In the genomic region with DNA sequence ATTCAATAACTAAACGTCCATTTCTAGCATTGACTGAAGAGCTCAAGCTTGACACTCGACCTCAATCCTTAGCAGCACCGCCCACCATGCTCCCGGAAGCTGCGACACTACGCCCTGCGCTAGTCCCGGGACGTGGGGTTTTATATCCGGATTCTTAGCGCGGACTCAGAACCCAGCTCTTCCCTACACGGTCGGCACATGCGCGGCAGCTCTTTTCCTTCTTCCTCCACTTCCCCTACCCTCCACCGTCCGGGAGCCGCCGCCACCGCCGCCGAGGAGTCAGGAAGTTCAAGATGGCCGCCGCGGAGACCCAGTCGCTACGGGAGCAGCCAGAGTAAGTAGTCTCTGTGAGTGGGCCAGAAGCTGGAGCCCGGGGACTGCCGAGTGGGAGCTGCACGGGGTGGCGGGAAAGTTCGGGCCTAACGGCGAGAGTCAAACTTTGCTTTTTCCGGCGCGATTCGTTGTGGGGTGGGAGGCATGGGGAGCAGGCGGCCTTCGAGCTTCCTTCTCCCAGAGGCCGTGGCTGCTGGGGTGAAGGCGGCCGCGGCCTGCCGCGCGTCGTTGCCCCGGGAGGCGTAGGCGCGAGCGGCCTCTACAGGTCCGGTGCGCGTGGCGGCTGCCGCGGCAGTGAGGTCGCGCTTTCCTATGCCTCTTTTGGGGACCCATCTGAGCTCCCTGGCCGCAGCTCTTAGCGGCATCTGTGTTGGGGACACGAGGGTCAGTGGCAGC, we compare ENCODE assay signal across 8 cellular contexts. TPM values are rescaled to one million over a fixed set of nuclear protein-coding genes. Genes with fewer than 3 reads are reported as not detected.
DNase-seq lines count a peak whose midpoint lies in the region; ATAC-seq and TF ChIP-seq lines count a peak whose summit lies in the region.

No MANE protein-coding gene starts in this region.

- peak; percentile 82 for DNase-seq in NCI-H1417 treated with DMSO at 0.1 percent for 48 hours (lab: John Stamatoyannopoulos, UW)
- peak; percentile 75 for DNase-seq in T follicular helper cell (ENCODE audit: low read depth)
- peak; percentile 92 to 98 (median 97) for DNase-seq in adrenal gland
- peak; percentile 95 to 97 (median 96) for DNase-seq in heart left ventricle
- DNase-seq in trophoblast cell: peak; percentile 97 to 98
- peak; percentile 96 for DNase-seq in transverse colon

- intact Hi-C loops in adrenal gland (cut with DNase I): no loop called here
- intact Hi-C loops in heart left ventricle (cut with DNase I): loop anchor here in 2 of 10 donors (5.0 to 10.0 kb wide), 2 partner anchors 114 to 116 kb away; a partner anchor contains a TSS
- intact Hi-C loops in transverse colon (cut with DNase I; ENCODE audit: low total_unique reads): no loop called here

- H2AK5ac ChIP-seq in trophoblast cell (ENCODE audit: low read length): peak overlapping the region; percentile 45

- WGBS in adrenal gland, 4 donors: 0 to 1% (median 1%) methylated on average over 23 to 65 of the region's 65 CpGs
- 0 to 1% (median 0%) methylated on average over 39 to 65 of the region's 65 CpGs for WGBS in heart left ventricle, 4 donors
- no CpG with 5 or more reads among the region's 65 CpGs for WGBS in trophoblast cell (ENCODE audit: extremely low coverage, insufficient coverage, insufficient read length)
- 1% methylated on average over 50 of the region's 65 CpGs; no CpG with 5 or more reads in 1 of the 2 donors for WGBS in transverse colon (ENCODE audit: low coverage in 1 of 2), 2 donors

- peak overlapping the region; percentile 82 for H2AFZ ChIP-seq in trophoblast cell (ENCODE audit: insufficient read depth, low read length, poor library complexity)

- H3K79me1 ChIP-seq in trophoblast cell (ENCODE audit: low read length): peaks cover 20% of the 10 kb centered on the region

- peak overlapping the region; percentile 17 for H2BK12ac ChIP-seq in trophoblast cell (ENCODE audit: low read length)

- H3K9me3 ChIP-seq in adrenal gland (replicated peaks in 1 of 3): no peaks in the 10 kb centered on the region
- no peaks in the 10 kb centered on the region for H3K9me3 ChIP-seq in heart left ventricle
- no peaks in the 10 kb centered on the region for H3K9me3 ChIP-seq in trophoblast cell (ENCODE audit: insufficient read depth, low read depth, low read length)
- H3K9me3 ChIP-seq in transverse colon: no peaks in the 10 kb centered on the region

- peak overlapping the region; percentile 89 for H2BK5ac ChIP-seq in trophoblast cell (ENCODE audit: low read depth, low read length, poor library complexity)

- peak overlapping the region; percentile 95 for H4K91ac ChIP-seq in trophoblast cell (ENCODE audit: low read depth, low read length)

- TF ChIP-seq POLR2A in adrenal gland (IDR thresholded peaks at IDR 0.05) (peak; percentile 70 to 93), heart left ventricle (IDR thresholded peaks at IDR 0.05) (peak in 1 of 2 donors; percentile 63), transverse colon (IDR thresholded peaks at IDR 0.05) (peak; percentile 91)

- H3K27ac ChIP-seq in adrenal gland (peak overlapping the region; percentile 82 to 99 (median 96)), heart left ventricle (peak overlapping the region; percentile 86 to 99 (median 98)), trophoblast cell (ENCODE audit: low read depth, low read length) (peak overlapping the region; percentile 91), transverse colon (peak overlapping the region; percentile 95 to 100 (median 98))

- peak overlapping the region; percentile 97 for H2BK120ac ChIP-seq in trophoblast cell (ENCODE audit: insufficient read depth, low read length, poor library complexity)

- H3K14ac ChIP-seq in trophoblast cell (ENCODE audit: low read length): peak overlapping the region; percentile 91

- TF ChIP-seq CTCF in GM12874 (IDR thresholded peaks at IDR 0.05; ENCODE audit: insufficient read depth, low read depth, low read length) (peak; percentile 70), adrenal gland (IDR thresholded peaks at IDR 0.05) (peak in 4 of 6 experiments; percentile 15 to 29 (median 16)), heart left ventricle (IDR thresholded peaks at IDR 0.05) (peak in 10 of 12 donors; percentile 7 to 61 (median 31)), transverse colon (IDR thresholded peaks at IDR 0.05) (peak; percentile 24 to 45 (median 34))

- no peak for TF ChIP-seq EP300 in transverse colon (IDR thresholded peaks at IDR 0.05; ENCODE audit: low read depth)

- peak overlapping the region; percentile 83 for H3K4me2 ChIP-seq in trophoblast cell (ENCODE audit: low read length)

- in situ Hi-C loops in transverse colon (cut with MboI; ENCODE audit: low pct_ligation_motif_present in 1 of 4, low pct_unique_long_range_greater_than_20kb in 1 of 4, low sequenced_read_pairs in 3 of 4): no loop called here

- H3K4me1 ChIP-seq in adrenal gland (replicated peaks in 1 of 2) (peaks cover 35 to 56% of the 10 kb centered on the region in 2 donors), heart left ventricle (peaks cover 9 to 75% (median 57%) of the 10 kb centered on the region in 12 donors), trophoblast cell (ENCODE audit: control insufficient read depth in 1 of 2, insufficient read depth in 2 of 2, low read length in 2 of 2) (peaks cover 0 to 8% of the 10 kb centered on the region in 2 experiments), transverse colon (peaks cover 34 to 74% (median 38%) of the 10 kb centered on the region in 4 donors)

- H3K4ac ChIP-seq in trophoblast cell (ENCODE audit: low read depth, low read length): peak overlapping the region; percentile 99

- ATAC-seq in HG02798 (IDR thresholded peaks at IDR 0.05; ENCODE audit: poor library complexity, unreplicated experiment): peak; percentile 69
- ATAC-seq in heart left ventricle: peak; percentile 87 to 94 (median 91)

- peak overlapping the region; percentile 96 for H3K18ac ChIP-seq in trophoblast cell (ENCODE audit: low read length)

- peak overlapping the region; percentile 97 for H4K12ac ChIP-seq in trophoblast cell (ENCODE audit: low read depth, low read length)

- H3K23ac ChIP-seq in trophoblast cell (ENCODE audit: low read length): no peak overlapping the region

- H3K79me2 ChIP-seq in trophoblast cell (ENCODE audit: control insufficient read depth, insufficient read depth, low read length, poor library complexity): peaks cover 19% of the 10 kb centered on the region

- peak overlapping the region; percentile 96 for H4K8ac ChIP-seq in trophoblast cell (ENCODE audit: low read depth, low read length)

- peak overlapping the region; percentile 19 to 93 (median 57) for H3K4me3 ChIP-seq in adrenal gland
- peak overlapping the region; percentile 55 to 94 (median 86) for H3K4me3 ChIP-seq in heart left ventricle
- H3K4me3 ChIP-seq in trophoblast cell (ENCODE audit: low read depth, low read length): peak overlapping the region; percentile 95
- peak overlapping the region; percentile 56 to 96 (median 76) for H3K4me3 ChIP-seq in transverse colon

- H3K36me3 ChIP-seq in adrenal gland (replicated peaks in 1 of 2): no peaks in the 10 kb centered on the region
- no peaks in the 10 kb centered on the region for H3K36me3 ChIP-seq in heart left ventricle
- peaks cover 0 to 5% of the 10 kb centered on the region in 2 experiments for H3K36me3 ChIP-seq in trophoblast cell (ENCODE audit: control insufficient read depth in 1 of 2, insufficient read depth in 2 of 2, low read length in 2 of 2)
- H3K36me3 ChIP-seq in transverse colon: no peaks in the 10 kb centered on the region

- H3K27me3 ChIP-seq in adrenal gland (no peaks in the 10 kb centered on the region), heart left ventricle (no peaks in the 10 kb centered on the region), trophoblast cell (ENCODE audit: insufficient read depth, low read length) (no peaks in the 10 kb centered on the region), transverse colon (no peaks in the 10 kb centered on the region)

- peak overlapping the region; percentile 94 for H3K9ac ChIP-seq in trophoblast cell (ENCODE audit: low read length)

RNA-seq across cellular contexts. Expression of a gene that starts 57.6 kb away (rescaled TPM):
- not detected for total RNA-seq in adrenal gland
- polyA plus RNA-seq in adrenal gland: not detected
- total RNA-seq in heart left ventricle: not detected
- not detected for polyA plus RNA-seq in heart left ventricle
- not detected in 2 replicates for polyA plus RNA-seq in trophoblast cell (2013)
- total RNA-seq in transverse colon: not detected

Comparison
In these comparisons a context has a peak if more than half of its experiments do, and no peak if none do; other contexts are left out.
1. Peak in every context shown above with its lines: DNase-seq, ATAC-seq, H3K4me3 ChIP-seq and H3K27ac ChIP-seq.
2. CTCF ChIP-seq: peak in every context shown above with its lines; median percentile 70 in GM12874; 34 in transverse colon; 31 in heart left ventricle; 16 in adrenal gland.